Comparison of ENCODE assay signal across 24 cellular contexts in genomic region chr19:45826934-45827333, GRCh38. TPM values are rescaled to one million over a fixed set of nuclear protein-coding genes. Genes with fewer than 3 reads are reported as not detected.
DNase-seq lines count a peak whose midpoint lies in the region; ATAC-seq and TF ChIP-seq lines count a peak whose summit lies in the region.
"Had no signal": no experiment of that assay in that cellular context is flagged by ENCODE, and none has a peak within 500 bp of the region (broad histone marks: within the 10 kb centered on the region; RNA-seq: fewer than 3 reads in every experiment).

No MANE protein-coding gene starts in this region.

- no peaks in the 10 kb centered on the region for H3K27me3 Mint-ChIP-seq in activated naive CD8-positive, alpha-beta T cell treated with anti-CD3 and anti-CD28 coated beads, Interleukin-2, amount 10 ng/mL, durations not matched to agents 7 days and 5 days
- no peaks in the 10 kb centered on the region for H3K27me3 Mint-ChIP-seq in activated naive CD8-positive, alpha-beta T cell treated with anti-CD3 and anti-CD28 coated beads, Interleukin-2, amount 50 U/mL, for 24 hours
- H3K27me3 Mint-ChIP-seq in chondrocyte (ENCODE audit: low read depth) (no peaks in the 10 kb centered on the region), nephron progenitor cell (ENCODE audit: low read depth, poor library complexity) (no peaks in the 10 kb centered on the region)
- H3K27me3 Mint-ChIP-seq: CD4-positive, alpha-beta T cell; IgD-negative memory B cell had no signal

- TF ChIP-seq CTCF in chondrocyte (IDR thresholded peaks at IDR 0.05) (no peak), nephron progenitor cell (IDR thresholded peaks at IDR 0.05) (no peak)

- H3K27ac Mint-ChIP-seq in activated naive CD8-positive, alpha-beta T cell treated with anti-CD3 and anti-CD28 coated beads, Interleukin-2, amount 10 ng/mL, durations not matched to agents 7 days and 5 days: peak overlapping the region; percentile 45
- H3K27ac Mint-ChIP-seq in activated naive CD8-positive, alpha-beta T cell treated with anti-CD3 and anti-CD28 coated beads, Interleukin-2, amount 50 U/mL, for 24 hours: no peak overlapping the region
- H3K27ac Mint-ChIP-seq in chondrocyte (ENCODE audit: unreplicated experiment) (peak overlapping the region; percentile 47), nephron progenitor cell (peak overlapping the region; percentile 91)
- H3K27ac Mint-ChIP-seq: CD4-positive, alpha-beta T cell; HFFc6; IgD-negative memory B cell had no signal

- peaks cover 17% of the 10 kb centered on the region for H3K4me1 Mint-ChIP-seq in activated naive CD8-positive, alpha-beta T cell treated with anti-CD3 and anti-CD28 coated beads, Interleukin-2, amount 10 ng/mL, durations not matched to agents 7 days and 5 days
- H3K4me1 Mint-ChIP-seq in activated naive CD8-positive, alpha-beta T cell treated with anti-CD3 and anti-CD28 coated beads, Interleukin-2, amount 50 U/mL, for 24 hours: no peaks in the 10 kb centered on the region
- H3K4me1 Mint-ChIP-seq in chondrocyte (ENCODE audit: low read depth) (peaks cover 19% of the 10 kb centered on the region), nephron progenitor cell (no peaks in the 10 kb centered on the region)

- POLR2A ChIA-PET in activated naive CD8-positive, alpha-beta T cell treated with anti-CD3 and anti-CD28 coated beads, Interleukin-2, amount 10 ng/mL, durations not matched to agents 7 days and 5 days (lab: Charles Lee): no interaction called here

- no peak for ATAC-seq in activated naive CD8-positive, alpha-beta T cell treated with anti-CD3 and anti-CD28 coated beads, Interleukin-2, amount 10 ng/mL, durations not matched to agents 7 days and 5 days (ENCODE audit: low read depth)
- no peak for ATAC-seq in activated naive CD8-positive, alpha-beta T cell treated with anti-CD3 and anti-CD28 coated beads, Interleukin-2, amount 50 U/mL, for 24 hours
- ATAC-seq in HG02981 (IDR thresholded peaks at IDR 0.05; ENCODE audit: unreplicated experiment): no peak
- ATAC-seq: GM12878 had no signal

- H3K9me3 Mint-ChIP-seq in activated naive CD8-positive, alpha-beta T cell treated with anti-CD3 and anti-CD28 coated beads, Interleukin-2, amount 10 ng/mL, durations not matched to agents 7 days and 5 days: no peaks in the 10 kb centered on the region
- H3K9me3 Mint-ChIP-seq in activated naive CD8-positive, alpha-beta T cell treated with anti-CD3 and anti-CD28 coated beads, Interleukin-2, amount 50 U/mL, for 24 hours: no peaks in the 10 kb centered on the region
- no peaks in the 10 kb centered on the region for H3K9me3 Mint-ChIP-seq in chondrocyte (ENCODE audit: low read depth)
- no peaks in the 10 kb centered on the region for H3K9me3 Mint-ChIP-seq in nephron progenitor cell
- H3K9me3 Mint-ChIP-seq: CD4-positive, alpha-beta T cell; HFFc6; IgD-negative memory B cell had no signal

- peaks cover 15% of the 10 kb centered on the region for H3K36me3 Mint-ChIP-seq in activated naive CD8-positive, alpha-beta T cell treated with anti-CD3 and anti-CD28 coated beads, Interleukin-2, amount 10 ng/mL, durations not matched to agents 7 days and 5 days
- H3K36me3 Mint-ChIP-seq in activated naive CD8-positive, alpha-beta T cell treated with anti-CD3 and anti-CD28 coated beads, Interleukin-2, amount 50 U/mL, for 24 hours (ENCODE audit: low read depth): peaks cover 43% of the 10 kb centered on the region
- H3K36me3 Mint-ChIP-seq in chondrocyte (ENCODE audit: low read depth) (peaks cover 45% of the 10 kb centered on the region), nephron progenitor cell (ENCODE audit: low read depth) (peaks cover 53% of the 10 kb centered on the region)
- H3K36me3 Mint-ChIP-seq: IgD-negative memory B cell had no signal

- no peak for DNase-seq in activated naive CD8-positive, alpha-beta T cell treated with anti-CD3 and anti-CD28 coated beads, Interleukin-2, amount 10 ng/mL, durations not matched to agents 7 days and 5 days
- DNase-seq in activated naive CD8-positive, alpha-beta T cell treated with anti-CD3 and anti-CD28 coated beads, Interleukin-2, amount 50 U/mL, for 24 hours: no peak
- DNase-seq in chondrocyte (ENCODE audit: low spot score): peak; percentile 87
- DNase-seq in nephron progenitor cell: no peak
- DNase-seq in NCI-H187 (lab: John Stamatoyannopoulos, UW): no peak
- no peak for DNase-seq in cerebellar nuclear complex (lab: John Stamatoyannopoulos, UW)
- DNase-seq in AG08396 (ENCODE audit: low spot score): no peak
- DNase-seq: CD4-positive, alpha-beta T cell; DMS53; EL; HFFc6; MM.1S; NCI-H1105; NCI-H2081 treated with DMSO at 0.1 percent for 48 hours; NCI-H510A treated with DMSO at 0.1 percent for 48 hours; SW 1271 had no signal

- no peak overlapping the region for H3K4me3 Mint-ChIP-seq in activated naive CD8-positive, alpha-beta T cell treated with anti-CD3 and anti-CD28 coated beads, Interleukin-2, amount 10 ng/mL, durations not matched to agents 7 days and 5 days
- H3K4me3 Mint-ChIP-seq in activated naive CD8-positive, alpha-beta T cell treated with anti-CD3 and anti-CD28 coated beads, Interleukin-2, amount 50 U/mL, for 24 hours: no peak overlapping the region
- H3K4me3 Mint-ChIP-seq in chondrocyte (ENCODE audit: unreplicated experiment): no peak overlapping the region
- H3K4me3 Mint-ChIP-seq in nephron progenitor cell: no peak overlapping the region
- H3K4me3 Mint-ChIP-seq: CD4-positive, alpha-beta T cell; HFFc6 had no signal

RNA-seq across cellular contexts. Expression of gene RSPH6A, which starts 11.8 kb away (rescaled TPM):
- under 1 TPM; 0.30 to 0.40 TPM for total RNA-seq in activated naive CD8-positive, alpha-beta T cell treated with anti-CD3 and anti-CD28 coated beads, Interleukin-2, amount 10 ng/mL, durations not matched to agents 7 days and 5 days
- 0.15 TPM in 1 of 3 replicates, not detected in the others for total RNA-seq in chondrocyte
- total RNA-seq: A172, H4, SJSA1 had no signal

RNA-seq across cellular contexts. Expression of gene DMWD, which starts 34.3 kb away (rescaled TPM):
- 10 to 100 TPM; 47.0 to 50.6 TPM for total RNA-seq in activated naive CD8-positive, alpha-beta T cell treated with anti-CD3 and anti-CD28 coated beads, Interleukin-2, amount 10 ng/mL, durations not matched to agents 7 days and 5 days
- 77.6 to 83.0 TPM (median 79.4 TPM) in 3 replicates for total RNA-seq in chondrocyte

RNA-seq across cellular contexts. Expression of gene SYMPK, which starts 36.0 kb away (rescaled TPM):
- 100 to 1,000 TPM; 100 to 113 TPM for total RNA-seq in activated naive CD8-positive, alpha-beta T cell treated with anti-CD3 and anti-CD28 coated beads, Interleukin-2, amount 10 ng/mL, durations not matched to agents 7 days and 5 days
- total RNA-seq in chondrocyte: 56.5 to 63.3 TPM (median 58.0 TPM) in 3 replicates

RNA-seq across cellular contexts. Expression of gene FOXA3, which starts 37.2 kb away (rescaled TPM):
- total RNA-seq in activated naive CD8-positive, alpha-beta T cell treated with anti-CD3 and anti-CD28 coated beads, Interleukin-2, amount 10 ng/mL, durations not matched to agents 7 days and 5 days: not detected
- total RNA-seq in chondrocyte: not detected in 3 replicates
- total RNA-seq: A172; CD4-positive, alpha-beta T cell; HFFc6; LHCN-M2; PC-9; SJSA1 had no signal

RNA-seq across cellular contexts. Expression of gene DMPK, which starts 44.6 kb away (rescaled TPM):
- total RNA-seq in activated naive CD8-positive, alpha-beta T cell treated with anti-CD3 and anti-CD28 coated beads, Interleukin-2, amount 10 ng/mL, durations not matched to agents 7 days and 5 days: 10 to 100 TPM; 26.4 to 32.2 TPM
- total RNA-seq in chondrocyte: 95.0 to 176 TPM (median 162 TPM) in 3 replicates
